Comparison of ENCODE assay signal across 16 cellular contexts in the genomic region with DNA sequence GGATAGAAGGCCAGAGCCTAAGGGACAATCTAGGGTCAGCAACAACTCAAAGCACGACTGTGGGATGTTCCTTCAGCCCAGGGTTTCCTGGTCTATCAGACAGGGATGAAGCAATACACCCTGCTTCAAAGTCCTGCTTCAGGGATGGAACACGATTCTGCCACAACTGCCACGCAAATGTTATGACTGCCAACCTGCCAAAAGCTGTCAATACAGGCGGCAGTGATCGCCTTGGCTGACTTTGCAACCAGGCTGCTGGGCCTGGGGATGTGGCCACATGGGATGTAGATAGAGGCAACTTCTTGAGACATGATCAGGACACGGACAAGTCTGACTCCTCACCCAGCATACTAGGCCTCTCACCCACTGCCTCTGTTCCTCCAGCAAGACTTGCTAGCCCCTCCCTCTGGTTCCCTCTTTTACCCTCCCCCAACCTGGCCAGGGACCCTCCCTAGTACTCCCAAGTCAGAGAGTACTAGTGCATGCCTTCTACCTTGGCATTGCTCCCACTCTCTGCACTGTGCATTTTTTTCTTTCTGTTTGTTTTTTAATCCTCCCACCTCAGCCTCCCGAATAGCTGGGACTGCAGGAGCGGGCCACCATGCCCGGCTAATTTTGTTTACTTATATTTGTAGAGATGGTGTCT. TPM values are rescaled to one million over a fixed set of nuclear protein-coding genes. Genes with fewer than 3 reads are reported as not detected.
A peak's percentile ranks its signal among the peaks of the same experiment; 100 is the strongest.
DNase-seq lines count a peak whose midpoint lies in the region; ATAC-seq, FAIRE-seq and TF ChIP-seq lines count a peak whose summit lies in the region.
"Had no signal": no experiment of that assay in that cellular context is flagged by ENCODE, and none has a peak within 500 bp of the region (broad histone marks: within the 10 kb centered on the region; RNA-seq: fewer than 3 reads in every experiment).

No MANE protein-coding gene starts in this region.

- peaks cover 88% of the 10 kb centered on the region for H3K4me1 Mint-ChIP-seq in CD14-positive monocyte
- peaks cover 80% of the 10 kb centered on the region for H3K4me1 Mint-ChIP-seq in central memory CD8-positive, alpha-beta T cell

- peaks cover 0 to 2% (median 0%) of the 10 kb centered on the region in 3 donors for H3K27me3 Mint-ChIP-seq in CD14-positive monocyte (ENCODE audit: low read depth in 3 of 3)
- H3K27me3 Mint-ChIP-seq in central memory CD8-positive, alpha-beta T cell: no peaks in the 10 kb centered on the region

- peaks cover 49 to 63% of the 10 kb centered on the region in 2 donors for H3K36me3 Mint-ChIP-seq in CD14-positive monocyte
- peaks cover 35% of the 10 kb centered on the region for H3K36me3 Mint-ChIP-seq in central memory CD8-positive, alpha-beta T cell (ENCODE audit: insufficient read depth)

- no peak for TF ChIP-seq POLR2A in GM12891 (IDR thresholded peaks at IDR 0.05; ENCODE audit: low read depth, low read length)

- H3K4me3 Mint-ChIP-seq in CD14-positive monocyte: peak overlapping the region; percentile 37 to 53
- H3K4me3 Mint-ChIP-seq in central memory CD8-positive, alpha-beta T cell: peak overlapping the region; percentile 6

- TF ChIP-seq CTCF in CD14-positive monocyte (IDR thresholded peaks at IDR 0.05) (no peak), omental fat pad (IDR thresholded peaks at IDR 0.05) (no peak)

- H3K27ac Mint-ChIP-seq in CD14-positive monocyte: peak overlapping the region in 6 of 7 donors; percentile 30 to 89 (median 74)
- peak overlapping the region; percentile 38 for H3K27ac Mint-ChIP-seq in central memory CD8-positive, alpha-beta T cell (ENCODE audit: low read depth)

- DNase-seq in CD14-positive monocyte (ENCODE audit: low spot score) (no peak), GM12891 (ENCODE audit: insufficient read length, low spot score) (no peak), omental fat pad (ENCODE audit: low spot score) (no peak), 8988T (no peak), nucleus accumbens (lab: John Stamatoyannopoulos, UW) (no peak)
- DNase-seq in central memory CD8-positive, alpha-beta T cell (ENCODE audit: low spot score in 2 of 2): no peak
- no peak for DNase-seq in activated CD4-positive, alpha-beta T cell treated with anti-CD3 and anti-CD28 coated beads, Interleukin-2, amount 50 U/mL, for 4 hours
- DNase-seq: GDM1; mesenchymal stem cell; NCI-H345; PC-3; psoas muscle; stimulated activated CD4-positive, alpha-beta T cell treated with anti-CD3 and anti-CD28 coated beads, Interleukin-1b, Interleukin-23, amount 100 ng/mL, for 48 hours; stimulated activated CD8-positive, alpha-beta memory T cell treated with anti-CD3 and anti-CD28 coated beads, Interleukin-4, amount 100 ng/mL, for 48 hours had no signal

- no peak for ATAC-seq in central memory CD8-positive, alpha-beta T cell (replicated peaks; ENCODE audit: extremely low read depth, poor library complexity, severe bottlenecking)
- ATAC-seq in omental fat pad (ENCODE audit: low FRiP score): peak; percentile 18
- ATAC-seq: activated CD4-positive, CD25-positive, alpha-beta regulatory T cell treated with anti-CD3 and anti-CD28 coated beads, Interleukin-2, amount 50 U/mL, for 24 hours; PC-3 had no signal

- FAIRE-seq in GM12891 (lab: Jason Lieb, UNC): peak; percentile 55
- FAIRE-seq: H54 had no signal

- intact Hi-C loops in CD14-positive monocyte (cut with micrococcal nuclease): loop anchor here in 1 of 2 donors (5.0 kb wide), 1 partner anchor 42 kb away; no protein-coding TSS in a partner anchor

- no peaks in the 10 kb centered on the region for H3K9me3 Mint-ChIP-seq in CD14-positive monocyte
- H3K9me3 Mint-ChIP-seq in central memory CD8-positive, alpha-beta T cell: no peaks in the 10 kb centered on the region

TF ChIP-seq in GM12891, 5 proteins besides CTCF, POLR2A, EP300 and RAD21:
- no peak for TF ChIP-seq SPI1 (IDR thresholded peaks at IDR 0.05; ENCODE audit: low read depth, low read length)
- no peak for TF ChIP-seq TAF1 (IDR thresholded peaks at IDR 0.05; ENCODE audit: low read depth, low read length)
- no peak for TF ChIP-seq POLR2AphosphoS5 (IDR thresholded peaks at IDR 0.05; ENCODE audit: low read depth, low read length)
- TF ChIP-seq POU2F2 (IDR thresholded peaks at IDR 0.05; ENCODE audit: low read depth, low read length): no peak
- TF ChIP-seq PAX5 (IDR thresholded peaks at IDR 0.05; ENCODE audit: insufficient read depth, low read length, severe bottlenecking): no peak

RNA-seq across cellular contexts. Expression of gene CCDC12, which starts 7.6 kb away (rescaled TPM):
- polyA plus RNA-seq in CD14-positive monocyte: 10 to 100 TPM; 50.1 to 55.8 TPM
- 55.8 TPM for polyA plus RNA-seq in GM12891 (2012; ENCODE audit: low read depth, missing spikeins)
- 10 to 100 TPM; 30.8 to 61.5 (median 45.4) TPM for total RNA-seq in omental fat pad

RNA-seq across cellular contexts. Expression of gene NBEAL2, which starts 10.6 kb away (rescaled TPM):
- polyA plus RNA-seq in CD14-positive monocyte: 10 to 100 TPM; 10.4 to 17.3 TPM
- polyA plus RNA-seq in GM12891 (2012; ENCODE audit: low read depth, missing spikeins): 53.4 TPM
- total RNA-seq in omental fat pad: 100 to 1,000 TPM in 1 of 4 donors, 10 to 100 TPM in 3; 17.4 to 113 (median 33.6) TPM
